30 cellular contexts compared by ENCODE assay signal in genomic region chr10:120318862-120319261, GRCh38.
"Had no signal": no experiment of that assay in that cellular context is flagged by ENCODE, and none has a peak within 500 bp of the region (broad histone marks: within the 10 kb centered on the region; RNA-seq: fewer than 3 reads in every experiment).

No MANE protein-coding gene starts in this region.

- H3K9me3 ChIP-seq: adrenal gland, body of pancreas, breast epithelium, Peyer's patch had no signal

- H3K27me3 ChIP-seq: adrenal gland, body of pancreas, breast epithelium, Peyer's patch had no signal

- FAIRE-seq: astrocyte, TTC549 had no signal

- H3K27ac ChIP-seq: adrenal gland, body of pancreas, breast epithelium, Peyer's patch, RWPE1 had no signal

- H3K4me1 ChIP-seq: adrenal gland, body of pancreas, breast epithelium, Peyer's patch had no signal

- H3K36me3 Mint-ChIP-seq: activated naive CD4-positive, alpha-beta T cell treated with anti-CD3 and anti-CD28 coated beads, Interleukin-2, amount 50 U/mL, for 24 hours; activated naive CD8-positive, alpha-beta T cell treated with anti-CD3 and anti-CD28 coated beads, Interleukin-2, amount 10 ng/mL, durations not matched to agents 7 days and 5 days had no signal

- ATAC-seq: activated CD8-positive, alpha-beta T cell treated with anti-CD3 and anti-CD28 coated beads, Interleukin-2, amount 10 ng/mL, durations not matched to agents 7 days and 5 days; body of pancreas; PC-3; Right ventricle myocardium inferior had no signal

- H3K4me3 Mint-ChIP-seq: activated CD4-positive, alpha-beta T cell treated with anti-CD3 and anti-CD28 coated beads, Interleukin-2, amount 10 ng/mL, durations not matched to agents 7 days and 5 days; activated CD8-positive, alpha-beta T cell treated with anti-CD3 and anti-CD28 coated beads, Interleukin-2, amount 10 ng/mL, durations not matched to agents 7 days and 5 days; activated naive CD4-positive, alpha-beta T cell treated with anti-CD3 and anti-CD28 coated beads, Interleukin-2, amount 50 U/mL, for 24 hours; activated naive CD8-positive, alpha-beta T cell treated with anti-CD3 and anti-CD28 coated beads, Interleukin-2, amount 10 ng/mL, durations not matched to agents 7 days and 5 days; activated T-cell treated with anti-CD3 and anti-CD28 coated beads, Interleukin-2, amount 50 U/mL, for 24 hours; T-helper 1 cell treated with Interleukin-12 subunit alpha and Interleukin-12 subunit beta and Interleukin-4 antibody, amounts not matched to agents 30 μg/mL and 1 μg/mL, for 36 hours; T-helper 2 cell treated with Interferon-gamma antibody and Interleukin-4, amounts not matched to agents 5 μg/mL and 100 μg/mL, for 36 hours had no signal

- H3K4me3 ChIP-seq: adrenal gland, body of pancreas, breast epithelium, Peyer's patch had no signal

- H3K27ac Mint-ChIP-seq: activated CD4-positive, alpha-beta T cell treated with anti-CD3 and anti-CD28 coated beads, Interleukin-2, amount 10 ng/mL, durations not matched to agents 7 days and 5 days; activated CD8-positive, alpha-beta T cell treated with anti-CD3 and anti-CD28 coated beads, Interleukin-2, amount 10 ng/mL, durations not matched to agents 7 days and 5 days; activated naive CD4-positive, alpha-beta T cell treated with anti-CD3 and anti-CD28 coated beads, Interleukin-2, amount 50 U/mL, for 24 hours; activated naive CD8-positive, alpha-beta T cell treated with anti-CD3 and anti-CD28 coated beads, Interleukin-2, amount 10 ng/mL, durations not matched to agents 7 days and 5 days; activated T-cell treated with anti-CD3 and anti-CD28 coated beads, Interleukin-2, amount 50 U/mL, for 24 hours; activated T-helper 2 cell treated with anti-CD3 and anti-CD28 coated beads, Interferon-gamma antibody, Interleukin-2, Interleukin-4, amounts not matched to agents 10 μg/mL and 5 μg/mL and 100 μg/mL, durations not matched to agents 14 hours and 24 hours and 36 hours; T-helper 1 cell treated with Interleukin-12 subunit alpha and Interleukin-12 subunit beta and Interleukin-4 antibody, amounts not matched to agents 30 μg/mL and 1 μg/mL, for 36 hours; T-helper 2 cell treated with Interferon-gamma antibody and Interleukin-4, amounts not matched to agents 5 μg/mL and 100 μg/mL, for 36 hours had no signal

- H3K4me1 Mint-ChIP-seq: activated CD4-positive, alpha-beta T cell treated with anti-CD3 and anti-CD28 coated beads, Interleukin-2, amount 10 ng/mL, durations not matched to agents 7 days and 5 days; activated naive CD4-positive, alpha-beta T cell treated with anti-CD3 and anti-CD28 coated beads, Interleukin-2, amount 50 U/mL, for 24 hours; activated naive CD8-positive, alpha-beta T cell treated with anti-CD3 and anti-CD28 coated beads, Interleukin-2, amount 10 ng/mL, durations not matched to agents 7 days and 5 days had no signal

- H3K36me3 ChIP-seq: adrenal gland, breast epithelium, Peyer's patch had no signal

- H3K9me3 Mint-ChIP-seq: activated CD4-positive, alpha-beta T cell treated with anti-CD3 and anti-CD28 coated beads, Interleukin-2, amount 10 ng/mL, durations not matched to agents 7 days and 5 days; activated naive CD4-positive, alpha-beta T cell treated with anti-CD3 and anti-CD28 coated beads, Interleukin-2, amount 50 U/mL, for 24 hours; activated naive CD8-positive, alpha-beta T cell treated with anti-CD3 and anti-CD28 coated beads, Interleukin-2, amount 10 ng/mL, durations not matched to agents 7 days and 5 days; activated T-cell treated with anti-CD3 and anti-CD28 coated beads, Interleukin-2, amount 50 U/mL, for 24 hours; activated T-helper 2 cell treated with anti-CD3 and anti-CD28 coated beads, Interferon-gamma antibody, Interleukin-2, Interleukin-4, amounts not matched to agents 10 μg/mL and 5 μg/mL and 100 μg/mL, durations not matched to agents 14 hours and 24 hours and 36 hours; T-helper 1 cell treated with Interleukin-12 subunit alpha and Interleukin-12 subunit beta and Interleukin-4 antibody, amounts not matched to agents 30 μg/mL and 1 μg/mL, for 36 hours; T-helper 2 cell treated with Interferon-gamma antibody and Interleukin-4, amounts not matched to agents 5 μg/mL and 100 μg/mL, for 36 hours had no signal

- H3K27me3 Mint-ChIP-seq: activated naive CD8-positive, alpha-beta T cell treated with anti-CD3 and anti-CD28 coated beads, Interleukin-2, amount 10 ng/mL, durations not matched to agents 7 days and 5 days had no signal

- DNase-seq: activated CD4-positive, alpha-beta T cell treated with anti-CD3 and anti-CD28 coated beads, Interleukin-2, amount 10 ng/mL, durations not matched to agents 7 days and 5 days; activated CD4-positive, alpha-beta T cell treated with anti-CD3 and anti-CD28 coated beads, Interleukin-2, amount 50 U/mL, for 48 hours; activated CD8-positive, alpha-beta T cell treated with anti-CD3 and anti-CD28 coated beads, Interleukin-2, amount 10 ng/mL, durations not matched to agents 7 days and 5 days; activated gamma-delta T cell; activated naive CD4-positive, alpha-beta T cell treated with Interleukin-2 at 50 U/mL for 16 hours; activated naive CD8-positive, alpha-beta T cell treated with anti-CD3 and anti-CD28 coated beads, Interleukin-2, amount 10 ng/mL, durations not matched to agents 7 days and 5 days; activated T-cell treated with anti-CD3 and anti-CD28 coated beads, Interleukin-2, amount 50 U/mL, for 24 hours; adrenal gland; body of pancreas; NCI-H1105; NCI-H1417 treated with DMSO at 0.1 percent for 48 hours; NCI-H1694; NCI-H1930; NCI-H2081 treated with DMSO at 0.1 percent for 48 hours; NCI-H226; NCI-H446 treated with DMSO at 0.1 percent for 48 hours; NCI-H524 treated with DMSO at 0.1 percent for 48 hours; NK-92 treated with Interleukin-12 subunit alpha and Interleukin-12 subunit beta, amount 100 ng/mL, for 24 hours; PC-3; Peyer's patch; SIG-M5 had no signal
